Comparison of ENCODE assay signal across 9 cellular contexts in genomic region chr13:20192470-20193141, GRCh38. TPM values are rescaled to one million over a fixed set of nuclear protein-coding genes. Genes with fewer than 3 reads are reported as not detected.
A peak's percentile ranks its signal among the peaks of the same experiment; 100 is the strongest.
DNase-seq lines count a peak whose midpoint lies in the region; ATAC-seq and TF ChIP-seq lines count a peak whose summit lies in the region.
"Had no signal": no experiment of that assay in that cellular context is flagged by ENCODE, and none has a peak within 500 bp of the region (broad histone marks: within the 10 kb centered on the region; RNA-seq: fewer than 3 reads in every experiment).

Gene GJB2 (minus strand): TSS chr13:20192938. CDS start chr13:20189581, 3,357 bp downstream.

- peak; percentile 47 for DNase-seq in activated CD4-positive, alpha-beta T cell treated with anti-CD3 and anti-CD28 coated beads for 36 hours
- DNase-seq in activated CD4-positive, alpha-beta T cell treated with anti-CD3 and anti-CD28 coated beads for 4 hours = no peak
- DNase-seq in adipocyte (ENCODE audit: low read depth) = no peak
- peak; percentile 43 for DNase-seq in left kidney (ENCODE audit: low read depth, low spot score)
- no peak for DNase-seq in testis
- DNase-seq in NCI-H2081 treated with DMSO at 0.1 percent for 48 hours (lab: John Stamatoyannopoulos, UW) = no peak
- no peak for DNase-seq in RKO (ENCODE audit: low spot score)

- H3K9me3 Mint-ChIP-seq in activated CD4-positive, alpha-beta T cell treated with anti-CD3 and anti-CD28 coated beads for 36 hours (ENCODE audit: low read depth) = no peaks in the 10 kb centered on the region

- H3K4me3 ChIP-seq in adipocyte (ENCODE audit: low read length) (peak within 1 kb of the TSS; percentile 77), testis (peak within 1 kb of the TSS; percentile 48 to 65)

- no peak for TF ChIP-seq CTCF in testis (IDR thresholded peaks at IDR 0.05)

- H3K36me3 ChIP-seq in adipocyte (ENCODE audit: control insufficient read depth, insufficient read depth, low read length, severe bottlenecking) = no peaks in the 10 kb centered on the region
- H3K36me3 ChIP-seq in testis (ENCODE audit: low read depth, missing control alignments) = no peaks in the 10 kb centered on the region

- intact Hi-C loops in activated CD4-positive, alpha-beta T cell treated with anti-CD3 and anti-CD28 coated beads for 36 hours (cut with DNase I, micrococcal nuclease) = loop anchor here (5.0 to 10.0 kb wide), 2 partner anchors 510 to 732 kb away; partner anchors contain the start of gene IL17D (in 2 of the 2)
- intact Hi-C loops in testis (cut with DNase I; ENCODE audit: low total_unique reads) = no loop called here

- H3K27ac Mint-ChIP-seq in activated CD4-positive, alpha-beta T cell treated with anti-CD3 and anti-CD28 coated beads for 36 hours = no peak within 1 kb of the TSS

- H3K27me3 ChIP-seq in adipocyte (replicated peaks; ENCODE audit: control insufficient read depth, insufficient read depth, low read length) = peaks cover 26% of the 10 kb centered on the region
- no peaks in the 10 kb centered on the region for H3K27me3 ChIP-seq in testis

- peaks cover 48% of the 10 kb centered on the region for H3K27me3 Mint-ChIP-seq in activated CD4-positive, alpha-beta T cell treated with anti-CD3 and anti-CD28 coated beads for 36 hours

- H3K36me3 Mint-ChIP-seq in activated CD4-positive, alpha-beta T cell treated with anti-CD3 and anti-CD28 coated beads for 36 hours (ENCODE audit: low read depth) = no peaks in the 10 kb centered on the region

- no peak for ATAC-seq in activated CD4-positive, alpha-beta T cell treated with anti-CD3 and anti-CD28 coated beads for 36 hours
- ATAC-seq in GM18868 (IDR thresholded peaks at IDR 0.05; ENCODE audit: unreplicated experiment) = no peak

- H3K4me1 ChIP-seq in adipocyte (ENCODE audit: control insufficient read depth, insufficient read depth, low read length) (peaks cover 20% of the 10 kb centered on the region), testis (peaks cover 11% of the 10 kb centered on the region)

- CTCF ChIA-PET in activated CD4-positive, alpha-beta T cell treated with anti-CD3 and anti-CD28 coated beads for 36 hours (lab: Charles Lee) = interaction anchor here (0.6 to 1.9 kb wide), 4 partner anchors 10 to 344 kb away, joined by 4 to 6 read pairs (median 4); no protein-coding TSS in a partner anchor

- H3K4me1 Mint-ChIP-seq in activated CD4-positive, alpha-beta T cell treated with anti-CD3 and anti-CD28 coated beads for 36 hours = peaks cover 20% of the 10 kb centered on the region

- POLR2A ChIA-PET in activated CD4-positive, alpha-beta T cell treated with anti-CD3 and anti-CD28 coated beads for 36 hours (lab: Charles Lee) = no interaction called here

- H3K4me3 Mint-ChIP-seq in activated CD4-positive, alpha-beta T cell treated with anti-CD3 and anti-CD28 coated beads for 36 hours = peak within 1 kb of the TSS; percentile 65

- 1 to 3% methylated on average over 7 to 42 of the region's 91 CpGs for WGBS in testis, 2 donors

- no peak within 1 kb of the TSS for H3K27ac ChIP-seq in testis

- peak within 1 kb of the TSS; percentile 31 for H3K9ac ChIP-seq in adipocyte (ENCODE audit: low read length)

- H3K9me3 ChIP-seq in adipocyte (ENCODE audit: control insufficient read depth, low read length) (no peaks in the 10 kb centered on the region), testis (no peaks in the 10 kb centered on the region)

- TF ChIP-seq POLR2A in testis (IDR thresholded peaks at IDR 0.05) = no peak

RNA-seq across cellular contexts. Expression of gene GJB2, which starts in this region (rescaled TPM):
- 1 to 10 TPM; 9.0 to 9.9 TPM for total RNA-seq in activated CD4-positive, alpha-beta T cell treated with anti-CD3 and anti-CD28 coated beads for 36 hours
- total RNA-seq in testis = 1 to 10 TPM; 2.9 to 3.1 TPM
- 2.5 TPM for polyA plus RNA-seq in testis (ENCODE audit: insufficient read depth, low read depth, low replicate concordance)
- total RNA-seq: subcutaneous adipose tissue had no signal

Comparison
In these comparisons a context has a peak if more than half of its experiments do, and no peak if none do; other contexts are left out.
1. DNase-seq: peak in activated CD4-positive, alpha-beta T cell treated with anti-CD3 and anti-CD28 coated beads for 36 hours (single experiment) and left kidney (single experiment); none in activated CD4-positive, alpha-beta T cell treated with anti-CD3 and anti-CD28 coated beads for 4 hours (0 of 2), adipocyte (single experiment), testis (single experiment), NCI-H2081 treated with DMSO at 0.1 percent for 48 hours (single experiment) and RKO (single experiment).